ENCODE assay signal across 8 cellular contexts in genomic region chr1:31421404-31422040, GRCh38. TPM values are rescaled to one million over a fixed set of nuclear protein-coding genes. Genes with fewer than 3 reads are reported as not detected.
A peak's percentile ranks its signal among the peaks of the same experiment; 100 is the strongest.
DNase-seq lines count a peak whose midpoint lies in the region; ATAC-seq and TF ChIP-seq lines count a peak whose summit lies in the region.
"Had no signal": no experiment of that assay in that cellular context is flagged by ENCODE, and none has a peak within 500 bp of the region (broad histone marks: within the 10 kb centered on the region; RNA-seq: fewer than 3 reads in every experiment).

No MANE protein-coding gene starts in this region.

- peak overlapping the region; percentile 80 for H3K27ac Mint-ChIP-seq in WTC11
- H3K27ac Mint-ChIP-seq in nephron progenitor cell: no peak overlapping the region

- ATAC-seq in WTC11 (peak; percentile 86), GM21360 (IDR thresholded peaks at IDR 0.05; ENCODE audit: unreplicated experiment) (no peak)

- H3K36me3 Mint-ChIP-seq in WTC11 (peaks cover under 1% of the 10 kb centered on the region), nephron progenitor cell (ENCODE audit: low read depth) (no peaks in the 10 kb centered on the region)

- TF ChIP-seq CTCF in GM10248 (IDR thresholded peaks at IDR 0.05; ENCODE audit: control extremely low read depth, extremely low read depth, low read depth, missing control alignments): peak; percentile 34
- TF ChIP-seq CTCF in WTC11 (IDR thresholded peaks at IDR 0.05): no peak
- TF ChIP-seq CTCF in nephron progenitor cell (IDR thresholded peaks at IDR 0.05): peak; percentile 51

- POLR2A ChIA-PET in GM10248 (lab: Yijun Ruan, JAX) (no interaction called here), WTC11 (lab: Charles Lee) (interaction anchor here (0.5 to 2.0 kb wide), 7 partner anchors 27 to 285 kb away, joined by 3 to 6 read pairs (median 3); partner anchors contain the start of genes SNRNP40 and ZCCHC17)

- CTCF ChIA-PET in GM10248 (lab: Yijun Ruan, JAX) (interaction anchor here (0.8 to 9.5 kb wide), 19 partner anchors 9 to 260 kb away, joined by 3 to 95 read pairs (median 4); partner anchors contain the start of genes SNRNP40 and ZCCHC17), WTC11 (lab: Charles Lee) (interaction anchor here (0.6 to 9.0 kb wide), 48 partner anchors 7 to 606 kb away, joined by 3 to 225 read pairs (median 4); partner anchors contain the start of genes FABP3, HCRTR1, SERINC2 and SNRNP40)

- H3K4me3 Mint-ChIP-seq in WTC11: no peak overlapping the region
- no peak overlapping the region for H3K4me3 Mint-ChIP-seq in nephron progenitor cell

- H3K9me3 Mint-ChIP-seq in WTC11 (no peaks in the 10 kb centered on the region), nephron progenitor cell (no peaks in the 10 kb centered on the region)

- peaks cover 18% of the 10 kb centered on the region for H3K4me1 Mint-ChIP-seq in WTC11
- H3K4me1 Mint-ChIP-seq in nephron progenitor cell: peaks cover 32% of the 10 kb centered on the region

- DNase-seq in GM10248 (ENCODE audit: extremely low spot score) (no peak), LoVo (ENCODE audit: low spot score) (peak; percentile 43), WTC11 (ENCODE audit: low spot score) (peak; percentile 65), nephron progenitor cell (peak; percentile 51), GDM1 (lab: John Stamatoyannopoulos, UW) (no peak)
- no peak for DNase-seq in NK-92 treated with Interleukin-12 subunit alpha and Interleukin-12 subunit beta, amount 100 ng/mL, for 24 hours (lab: John Stamatoyannopoulos, UW)
- DNase-seq: effector CD8-positive, alpha-beta T cell had no signal

- H3K27me3 Mint-ChIP-seq in WTC11 (ENCODE audit: low read depth) (no peaks in the 10 kb centered on the region), nephron progenitor cell (ENCODE audit: low read depth, poor library complexity) (peaks cover 10% of the 10 kb centered on the region)

TF ChIP-seq in WTC11, 78 proteins besides CTCF, POLR2A, EP300 and RAD21:
- no peak for TF ChIP-seq ZNF425 (CRISPR knock-in tag; conservative IDR thresholded peaks at IDR 0.05)
- TF ChIP-seq FOXP4 (CRISPR knock-in tag; IDR thresholded peaks at IDR 0.05): no peak
- no peak for TF ChIP-seq MYBL2 (CRISPR knock-in tag; IDR thresholded peaks at IDR 0.05)
- no peak for TF ChIP-seq E2F5 (CRISPR knock-in tag; IDR thresholded peaks at IDR 0.05)
- TF ChIP-seq ZNF219 (CRISPR knock-in tag; IDR thresholded peaks at IDR 0.05; ENCODE audit: borderline replicate concordance): no peak
- no peak for TF ChIP-seq RORB (CRISPR knock-in tag; IDR thresholded peaks at IDR 0.05)
- TF ChIP-seq ZMAT4 (CRISPR knock-in tag; IDR thresholded peaks at IDR 0.05): no peak

RNA-seq across cellular contexts. Expression of gene SERINC2, which starts 8.5 kb away (rescaled TPM):
- total RNA-seq in WTC11 (2021): 26.0 to 27.8 TPM (median 27.6 TPM) in 3 replicates

RNA-seq across cellular contexts. Expression of gene FABP3, which starts 48.6 kb away (rescaled TPM):
- 18.0 to 25.0 TPM (median 19.0 TPM) in 3 replicates for total RNA-seq in WTC11 (2021)

Comparison
In these comparisons a context has a peak if more than half of its experiments do, and no peak if none do; other contexts are left out.
1. DNase-seq: peak in LoVo (single experiment), WTC11 (single experiment) and nephron progenitor cell (single experiment); none in GM10248 (single experiment), GDM1 (single experiment) and NK-92 treated with Interleukin-12 subunit alpha and Interleukin-12 subunit beta, amount 100 ng/mL, for 24 hours (single experiment).